In genomic region chr19:40264314-40265054, GRCh38 we compare ENCODE assay signal across 21 cellular contexts. TPM values are rescaled to one million over a fixed set of nuclear protein-coding genes. Genes with fewer than 3 reads are reported as not detected.
A peak's percentile ranks its signal among the peaks of the same experiment; 100 is the strongest.
DNase-seq lines count a peak whose midpoint lies in the region; ATAC-seq and TF ChIP-seq lines count a peak whose summit lies in the region.
"Had no signal": no experiment of that assay in that cellular context is flagged by ENCODE, and none has a peak within 500 bp of the region (broad histone marks: within the 10 kb centered on the region; RNA-seq: fewer than 3 reads in every experiment).

No MANE protein-coding gene starts in this region.

- H3K4me3 ChIP-seq in HUES64 (ENCODE audit: low read length) (no peak overlapping the region), endodermal cell (ENCODE audit: low read length) (no peak overlapping the region), neuronal stem cell (ENCODE audit: low read length in 2 of 2) (no peak overlapping the region)
- H3K4me3 ChIP-seq: adrenal gland, body of pancreas, SJSA1, skin epidermis had no signal

- ATAC-seq in activated T-cell treated with anti-CD3 and anti-CD28 coated beads, Interleukin-2, amount 50 U/mL, for 72 hours (replicated peaks in 1 of 2): no peak
- ATAC-seq in HG03565 (IDR thresholded peaks at IDR 0.05; ENCODE audit: unreplicated experiment) (no peak), HG03025 (IDR thresholded peaks at IDR 0.05; ENCODE audit: low FRiP score, unreplicated experiment) (no peak)
- ATAC-seq: activated CD8-positive, alpha-beta memory T cell treated with anti-CD3 and anti-CD28 coated beads, Interleukin-2, amount 10 ng/mL, durations not matched to agents 7 days and 5 days; body of pancreas had no signal

- 92% methylated on average over 19 of the region's 19 CpGs for WGBS in HUES64
- 86 to 94% methylated on average over 11 to 19 of the region's 19 CpGs for WGBS in endodermal cell (ENCODE audit: insufficient coverage in 1 of 2, insufficient read length in 1 of 2), 2 experiments
- WGBS in neuronal stem cell (ENCODE audit: extremely low coverage in 2 of 2, insufficient read length in 2 of 2, insufficient replicate concordance in 1 of 2), 2 donors: no CpG with 5 or more reads among the region's 19 CpGs

- H3K36me3 Mint-ChIP-seq in endodermal cell (ENCODE audit: low read depth): peaks cover 52% of the 10 kb centered on the region
- H3K36me3 Mint-ChIP-seq in activated T-cell treated with anti-CD3 and anti-CD28 coated beads, Interleukin-2, amount 50 U/mL, for 72 hours (ENCODE audit: insufficient read depth in 2 of 2): peaks cover 0 to 12% of the 10 kb centered on the region in 2 donors

- TF ChIP-seq CTCF in endodermal cell (conservative IDR thresholded peaks at IDR 0.05): no peak

- H2BK15ac ChIP-seq in neuronal stem cell (ENCODE audit: low read length): no peak overlapping the region

- peak overlapping the region; percentile 10 for H2BK5ac ChIP-seq in neuronal stem cell (ENCODE audit: low read length)

- H3K27me3 ChIP-seq in HUES64 (ENCODE audit: insufficient read depth, low read length): no peaks in the 10 kb centered on the region
- H3K27me3 ChIP-seq in endodermal cell (ENCODE audit: control insufficient read depth, insufficient read depth, low read length, poor library complexity, severe bottlenecking): no peaks in the 10 kb centered on the region
- no peaks in the 10 kb centered on the region for H3K27me3 ChIP-seq in neuronal stem cell (ENCODE audit: control insufficient read depth in 3 of 3, insufficient read depth in 3 of 3, low read depth in 1 of 3, low read length in 3 of 3)
- H3K27me3 ChIP-seq: adrenal gland, body of pancreas, SJSA1 had no signal

- H2AFZ ChIP-seq in neuronal stem cell (ENCODE audit: low read length): no peak overlapping the region

- H3K9me3 ChIP-seq in HUES64 (ENCODE audit: insufficient read depth, low read depth, low read length) (no peaks in the 10 kb centered on the region), endodermal cell (ENCODE audit: control insufficient read depth, low read length) (no peaks in the 10 kb centered on the region), neuronal stem cell (replicated peaks in 1 of 2; ENCODE audit: control insufficient read depth in 2 of 2, insufficient read depth in 1 of 2, low read depth in 1 of 2, low read length in 2 of 2) (no peaks in the 10 kb centered on the region)
- H3K9me3 ChIP-seq: adrenal gland, body of pancreas, SJSA1 had no signal

- H4K8ac ChIP-seq in neuronal stem cell (ENCODE audit: low read depth, low read length): no peak overlapping the region

- H3K23ac ChIP-seq in neuronal stem cell (ENCODE audit: low read depth, low read length, poor library complexity): no peak overlapping the region

- no peak overlapping the region for H2BK120ac ChIP-seq in neuronal stem cell (ENCODE audit: low read depth, low read length)

- no peak overlapping the region for H2BK12ac ChIP-seq in neuronal stem cell (ENCODE audit: low read length)

- H3K14ac ChIP-seq in neuronal stem cell (ENCODE audit: low read length): no peak overlapping the region

- H3K27ac ChIP-seq in HUES64 (ENCODE audit: low read depth, low read length) (0 out of 2 replicates have a peak overlapping the region, but pooled peaks have one; percentile 18), endodermal cell (ENCODE audit: low read depth, low read length) (peak overlapping the region; percentile 22), neuronal stem cell (replicated peaks; ENCODE audit: low read length) (no peak overlapping the region)
- H3K27ac ChIP-seq: adrenal gland, body of pancreas, SJSA1, skin epidermis had no signal

- H4K91ac ChIP-seq in neuronal stem cell (ENCODE audit: low read depth, low read length, poor library complexity): no peak overlapping the region

- H3K4me1 ChIP-seq in HUES64 (ENCODE audit: insufficient read depth, low read length) (no peaks in the 10 kb centered on the region), endodermal cell (ENCODE audit: control insufficient read depth, insufficient read depth, low read length) (no peaks in the 10 kb centered on the region), neuronal stem cell (ENCODE audit: control insufficient read depth in 2 of 2, insufficient read depth in 1 of 2, low read depth in 1 of 2, low read length in 2 of 2) (no peaks in the 10 kb centered on the region)
- H3K4me1 ChIP-seq: SJSA1 had no signal

- no peak overlapping the region for H3K4me2 ChIP-seq in neuronal stem cell (ENCODE audit: insufficient read depth, low read length, poor library complexity, severe bottlenecking)

- H3K4ac ChIP-seq in neuronal stem cell (ENCODE audit: low read length): no peak overlapping the region

- no peak overlapping the region for H2AK5ac ChIP-seq in neuronal stem cell (ENCODE audit: low read depth, low read length)

- H3K79me1 ChIP-seq in neuronal stem cell (ENCODE audit: low read depth, low read length): peaks cover 19% of the 10 kb centered on the region

- no peaks in the 10 kb centered on the region for H3K9me3 Mint-ChIP-seq in endodermal cell
- no peaks in the 10 kb centered on the region for H3K9me3 Mint-ChIP-seq in activated T-cell treated with anti-CD3 and anti-CD28 coated beads, Interleukin-2, amount 50 U/mL, for 72 hours
- H3K9me3 Mint-ChIP-seq: activated naive CD4-positive, alpha-beta T cell treated with anti-CD3 and anti-CD28 coated beads for 36 hours; activated T-helper 1 cell treated with anti-CD3 and anti-CD28 coated beads, Interleukin-12 subunit alpha, Interleukin-12 subunit beta, Interleukin-2, Interleukin-4 antibody, amounts not matched to agents 30 ng/mL and 10 ng/mL and 1 ng/mL, durations not matched to agents 14 hours and 24 hours and 36 hours had no signal

- H3K18ac ChIP-seq in neuronal stem cell (ENCODE audit: low read length): no peak overlapping the region

- DNase-seq in ELF-1 (ENCODE audit: low read depth, low spot score): peak; percentile 66
- DNase-seq in endodermal cell: no peak
- no peak for DNase-seq in neuronal stem cell (ENCODE audit: low spot score)
- no peak for DNase-seq in activated T-cell treated with anti-CD3 and anti-CD28 coated beads, Interleukin-2, amount 50 U/mL, for 72 hours
- DNase-seq: activated CD8-positive, alpha-beta memory T cell treated with anti-CD3 and anti-CD28 coated beads, Interleukin-2, amount 10 ng/mL, durations not matched to agents 7 days and 5 days; activated naive CD4-positive, alpha-beta T cell treated with anti-CD3 and anti-CD28 coated beads for 36 hours; body of pancreas; NCI-H1048; NCI-H187 treated with DMSO at 0.1 percent for 48 hours; NCI-H2171 treated with DMSO at 0.1 percent for 48 hours; NCI-H524 treated with DMSO at 0.1 percent for 48 hours; occipital lobe; trophoblast cell had no signal

- H3K9ac ChIP-seq in HUES64 (ENCODE audit: low read depth, low read length) (no peak overlapping the region), endodermal cell (ENCODE audit: extremely low read depth, low read length, poor library complexity, severe bottlenecking) (no peak overlapping the region), neuronal stem cell (ENCODE audit: low read depth, low read length, poor library complexity) (no peak overlapping the region)

- H3K27me3 Mint-ChIP-seq in endodermal cell (ENCODE audit: insufficient read depth): no peaks in the 10 kb centered on the region
- no peaks in the 10 kb centered on the region for H3K27me3 Mint-ChIP-seq in activated T-cell treated with anti-CD3 and anti-CD28 coated beads, Interleukin-2, amount 50 U/mL, for 72 hours (ENCODE audit: low read depth)
- H3K27me3 Mint-ChIP-seq: activated CD8-positive, alpha-beta memory T cell treated with anti-CD3 and anti-CD28 coated beads, Interleukin-2, amount 10 ng/mL, durations not matched to agents 7 days and 5 days had no signal

- peaks cover 15% of the 10 kb centered on the region for H3K4me1 Mint-ChIP-seq in endodermal cell
- H3K4me1 Mint-ChIP-seq in activated T-cell treated with anti-CD3 and anti-CD28 coated beads, Interleukin-2, amount 50 U/mL, for 72 hours (ENCODE audit: low read depth): peaks cover 34% of the 10 kb centered on the region
- H3K4me1 Mint-ChIP-seq: activated CD8-positive, alpha-beta memory T cell treated with anti-CD3 and anti-CD28 coated beads, Interleukin-2, amount 10 ng/mL, durations not matched to agents 7 days and 5 days had no signal

- peak overlapping the region; percentile 77 for H3K27ac Mint-ChIP-seq in endodermal cell
- no peak overlapping the region for H3K27ac Mint-ChIP-seq in activated T-cell treated with anti-CD3 and anti-CD28 coated beads, Interleukin-2, amount 50 U/mL, for 72 hours
- H3K27ac Mint-ChIP-seq: activated CD8-positive, alpha-beta memory T cell treated with anti-CD3 and anti-CD28 coated beads, Interleukin-2, amount 10 ng/mL, durations not matched to agents 7 days and 5 days; activated naive CD4-positive, alpha-beta T cell treated with anti-CD3 and anti-CD28 coated beads for 36 hours; activated T-helper 1 cell treated with anti-CD3 and anti-CD28 coated beads, Interleukin-12 subunit alpha, Interleukin-12 subunit beta, Interleukin-2, Interleukin-4 antibody, amounts not matched to agents 30 ng/mL and 10 ng/mL and 1 ng/mL, durations not matched to agents 14 hours and 24 hours and 36 hours had no signal

- peaks cover 21% of the 10 kb centered on the region for H3K36me3 ChIP-seq in HUES64 (ENCODE audit: insufficient read depth, low read length)
- H3K36me3 ChIP-seq in endodermal cell (ENCODE audit: control insufficient read depth, insufficient read depth, low read length): peaks cover 41% of the 10 kb centered on the region
- H3K36me3 ChIP-seq in neuronal stem cell (replicated peaks in 1 of 2; ENCODE audit: control insufficient read depth in 2 of 2, insufficient read depth in 2 of 2, low read length in 2 of 2): peaks cover 22 to 54% of the 10 kb centered on the region in 2 donors

- no peak overlapping the region for H3K4me3 Mint-ChIP-seq in endodermal cell
- no peak overlapping the region for H3K4me3 Mint-ChIP-seq in activated T-cell treated with anti-CD3 and anti-CD28 coated beads, Interleukin-2, amount 50 U/mL, for 72 hours
- H3K4me3 Mint-ChIP-seq: activated CD8-positive, alpha-beta memory T cell treated with anti-CD3 and anti-CD28 coated beads, Interleukin-2, amount 10 ng/mL, durations not matched to agents 7 days and 5 days; activated naive CD4-positive, alpha-beta T cell treated with anti-CD3 and anti-CD28 coated beads for 36 hours; activated T-helper 1 cell treated with anti-CD3 and anti-CD28 coated beads, Interleukin-12 subunit alpha, Interleukin-12 subunit beta, Interleukin-2, Interleukin-4 antibody, amounts not matched to agents 30 ng/mL and 10 ng/mL and 1 ng/mL, durations not matched to agents 14 hours and 24 hours and 36 hours had no signal

RNA-seq across cellular contexts. Expression of gene AKT2, which starts 20.7 kb away (rescaled TPM):
- 65.5 TPM for polyA plus RNA-seq in HUES64 (2013, experiment 1 of 2)
- 63.8 TPM for polyA plus RNA-seq in HUES64 (2013, experiment 2 of 2)
- total RNA-seq in endodermal cell: 100 to 1,000 TPM; 190 to 208 TPM
- polyA plus RNA-seq in endodermal cell (2013, experiment 1 of 2): 107 TPM
- polyA plus RNA-seq in endodermal cell (2013, experiment 2 of 2): 99.8 TPM
- polyA plus RNA-seq in neuronal stem cell (2013, experiment 1 of 2): 104 TPM
- polyA plus RNA-seq in neuronal stem cell (2013, experiment 2 of 2): 107 TPM
- 100 to 1,000 TPM; 190 to 197 TPM for total RNA-seq in activated T-cell treated with anti-CD3 and anti-CD28 coated beads, Interleukin-2, amount 50 U/mL, for 72 hours

RNA-seq across cellular contexts. Expression of gene CCNP, which starts 38.0 kb away (rescaled TPM):
- not detected for polyA plus RNA-seq in HUES64 (2013, experiment 1 of 2)
- not detected for polyA plus RNA-seq in HUES64 (2013, experiment 2 of 2)
- 1 to 10 TPM in 1 of 2 donors, under 1 TPM in 1; 0.73 to 1.4 TPM for total RNA-seq in endodermal cell
- polyA plus RNA-seq in endodermal cell (2013, experiment 1 of 2): 0.21 TPM
- 0.41 TPM for polyA plus RNA-seq in endodermal cell (2013, experiment 2 of 2)
- 0.66 TPM for polyA plus RNA-seq in neuronal stem cell (2013, experiment 1 of 2)
- 0.69 TPM for polyA plus RNA-seq in neuronal stem cell (2013, experiment 2 of 2)
- 1 to 10 TPM in 1 of 2 donors, under 1 TPM in 1; 0.81 to 1.2 TPM for total RNA-seq in activated T-cell treated with anti-CD3 and anti-CD28 coated beads, Interleukin-2, amount 50 U/mL, for 72 hours
- total RNA-seq: activated naive CD4-positive, alpha-beta T cell treated with anti-CD3 and anti-CD28 coated beads for 36 hours; activated T-helper 1 cell treated with anti-CD3 and anti-CD28 coated beads, Interleukin-12 subunit alpha, Interleukin-12 subunit beta, Interleukin-2, Interleukin-4 antibody, amounts not matched to agents 30 ng/mL and 10 ng/mL and 1 ng/mL, durations not matched to agents 14 hours and 24 hours and 36 hours; body of pancreas; SJSA1 had no signal

RNA-seq across cellular contexts. Expression of gene TTC9B, which starts 46.3 kb away (rescaled TPM):
- 0.20 TPM for polyA plus RNA-seq in HUES64 (2013, experiment 1 of 2)
- not detected for polyA plus RNA-seq in HUES64 (2013, experiment 2 of 2)
- total RNA-seq in endodermal cell: not detected
- polyA plus RNA-seq in endodermal cell (2013, experiment 1 of 2): 1.3 TPM
- polyA plus RNA-seq in endodermal cell (2013, experiment 2 of 2): 0.91 TPM
- not detected for polyA plus RNA-seq in neuronal stem cell (2013, experiment 1 of 2)
- polyA plus RNA-seq in neuronal stem cell (2013, experiment 2 of 2): not detected
- not detected for total RNA-seq in activated T-cell treated with anti-CD3 and anti-CD28 coated beads, Interleukin-2, amount 50 U/mL, for 72 hours
- total RNA-seq: activated CD8-positive, alpha-beta memory T cell treated with anti-CD3 and anti-CD28 coated beads, Interleukin-2, amount 10 ng/mL, durations not matched to agents 7 days and 5 days; activated naive CD4-positive, alpha-beta T cell treated with anti-CD3 and anti-CD28 coated beads for 36 hours; activated T-helper 1 cell treated with anti-CD3 and anti-CD28 coated beads, Interleukin-12 subunit alpha, Interleukin-12 subunit beta, Interleukin-2, Interleukin-4 antibody, amounts not matched to agents 30 ng/mL and 10 ng/mL and 1 ng/mL, durations not matched to agents 14 hours and 24 hours and 36 hours; body of pancreas; pulmonary artery endothelial cell; SJSA1 had no signal
